In genomic region chr20:10646006-10646405, GRCh38 we compare ENCODE assay signal across 22 cellular contexts. TPM values are rescaled to one million over a fixed set of nuclear protein-coding genes. Genes with fewer than 3 reads are reported as not detected.
"Had no signal": no experiment of that assay in that cellular context is flagged by ENCODE, and none has a peak within 500 bp of the region (broad histone marks: within the 10 kb centered on the region; RNA-seq: fewer than 3 reads in every experiment).

No MANE protein-coding gene starts in this region.

- H3K4me1 ChIP-seq: body of pancreas, pancreas had no signal

- H3K27me3 Mint-ChIP-seq: activated naive CD8-positive, alpha-beta T cell treated with anti-CD3 and anti-CD28 coated beads, Interleukin-2, amount 10 ng/mL, durations not matched to agents 7 days and 5 days had no signal

- H3K27me3 ChIP-seq: body of pancreas, heart right ventricle, neutrophil, pancreas, tibial nerve, uterus had no signal

- H3K4me3 Mint-ChIP-seq: activated B cell treated with CpG ODN at 0.5 μM for 24 hours; activated CD4-positive, alpha-beta memory T cell treated with anti-CD3 and anti-CD28 coated beads for 36 hours; activated naive CD8-positive, alpha-beta T cell treated with anti-CD3 and anti-CD28 coated beads, Interleukin-2, amount 10 ng/mL, durations not matched to agents 7 days and 5 days; naive thymus-derived CD8-positive, alpha-beta T cell had no signal

- DNase-seq: activated B cell treated with CpG ODN at 0.5 μM for 24 hours; activated CD4-positive, alpha-beta memory T cell treated with anti-CD3 and anti-CD28 coated beads for 36 hours; activated CD4-positive, alpha-beta T cell treated with anti-CD3 and anti-CD28 coated beads for 48 hours; activated naive CD4-positive, alpha-beta T cell treated with Interleukin-2 at 50 U/mL for 16 hours; activated naive CD8-positive, alpha-beta T cell treated with anti-CD3 and anti-CD28 coated beads, Interleukin-2, amount 10 ng/mL, durations not matched to agents 7 days and 5 days; activated T-cell treated with anti-CD3 and anti-CD28 coated beads, Interleukin-2, amount 50 U/mL, for 48 hours; amniotic stem cell; body of pancreas; caudate nucleus; foreskin fibroblast; heart right ventricle; kidney; naive thymus-derived CD8-positive, alpha-beta T cell; pancreas; right cardiac atrium; stimulated activated CD4-positive, alpha-beta T cell treated with anti-CD3 and anti-CD28 coated beads, Interleukin-12 subunit alpha, Interleukin-12 subunit beta, amount 100 ng/mL, for 4 hours; stimulated activated CD4-positive, alpha-beta T cell treated with anti-CD3 and anti-CD28 coated beads, Interleukin-4, amount 100 ng/mL, for 4 hours; stimulated activated naive CD8-positive, alpha-beta T cell treated with anti-CD3 and anti-CD28 coated beads, Interleukin-15, Interleukin-2, amounts not matched to agents 100 U/mL and 50 U/mL, for 24 hours; T1000 had no signal

- H3K27ac ChIP-seq: body of pancreas, neutrophil, pancreas had no signal

- H3K27ac Mint-ChIP-seq: activated B cell treated with CpG ODN at 0.5 μM for 24 hours; activated CD4-positive, alpha-beta memory T cell treated with anti-CD3 and anti-CD28 coated beads for 36 hours; activated naive CD8-positive, alpha-beta T cell treated with anti-CD3 and anti-CD28 coated beads, Interleukin-2, amount 10 ng/mL, durations not matched to agents 7 days and 5 days; naive thymus-derived CD8-positive, alpha-beta T cell had no signal

- ATAC-seq: body of pancreas; heart right ventricle; naive thymus-derived CD8-positive, alpha-beta T cell; pancreas; right cardiac atrium; stimulated activated naive CD8-positive, alpha-beta T cell treated with anti-CD3 and anti-CD28 coated beads, Interleukin-15, Interleukin-2, amounts not matched to agents 100 U/mL and 50 U/mL, for 24 hours had no signal

- H3K36me3 Mint-ChIP-seq: activated CD4-positive, alpha-beta memory T cell treated with anti-CD3 and anti-CD28 coated beads for 36 hours; naive thymus-derived CD8-positive, alpha-beta T cell had no signal

- H3K4me3 ChIP-seq: body of pancreas, heart right ventricle, pancreas, tibial nerve, uterus had no signal

- H3K4me1 Mint-ChIP-seq: activated B cell treated with CpG ODN at 0.5 μM for 24 hours had no signal

- H3K9me3 ChIP-seq: body of pancreas, heart right ventricle, neutrophil, pancreas, tibial nerve, uterus had no signal

- H3K36me3 ChIP-seq: uterus had no signal

- H3K9me3 Mint-ChIP-seq: activated B cell treated with CpG ODN at 0.5 μM for 24 hours; activated CD4-positive, alpha-beta memory T cell treated with anti-CD3 and anti-CD28 coated beads for 36 hours; activated naive CD8-positive, alpha-beta T cell treated with anti-CD3 and anti-CD28 coated beads, Interleukin-2, amount 10 ng/mL, durations not matched to agents 7 days and 5 days; naive thymus-derived CD8-positive, alpha-beta T cell had no signal

RNA-seq across cellular contexts. Expression of gene JAG1, which starts 27.8 kb away (rescaled TPM):
- total RNA-seq: activated B cell treated with CpG ODN at 0.5 μM for 24 hours had no signal
